In genomic region chr12:64696065-64696741, GRCh38 we compare ENCODE assay signal across 8 cellular contexts.
DNase-seq lines count a peak whose midpoint lies in the region; ATAC-seq and TF ChIP-seq lines count a peak whose summit lies in the region.

No MANE protein-coding gene starts in this region.

- no peak for ATAC-seq in lower lobe of right lung
- ATAC-seq in GM18907 (IDR thresholded peaks at IDR 0.05; ENCODE audit: unreplicated experiment): no peak
- no peak for ATAC-seq in GM19463 (IDR thresholded peaks at IDR 0.05; ENCODE audit: unreplicated experiment)

- H3K27me3 ChIP-seq in lower lobe of right lung (ENCODE audit: low read depth): no peaks in the 10 kb centered on the region

- H3K9me3 ChIP-seq in lower lobe of right lung: no peaks in the 10 kb centered on the region

- no peak overlapping the region for H3K27ac ChIP-seq in lower lobe of right lung

- peak; percentile 47 for TF ChIP-seq CTCF in lower lobe of right lung (IDR thresholded peaks at IDR 0.05)

- peaks cover 34% of the 10 kb centered on the region for H3K36me3 ChIP-seq in lower lobe of right lung

- H3K4me1 ChIP-seq in lower lobe of right lung: peaks cover 20% of the 10 kb centered on the region

- DNase-seq in COR-L47 (lab: John Stamatoyannopoulos, UW): peak; percentile 37
- peak; percentile 24 to 29 for DNase-seq in Kasumi-1 (lab: John Stamatoyannopoulos, UW)
- peak; percentile 46 for DNase-seq in astrocyte of the hippocampus (ENCODE audit: low read depth, low spot score)
- DNase-seq in lower lobe of right lung: no peak
- DNase-seq in NCI-H1436 treated with DMSO at 0.1 percent for 48 hours (lab: John Stamatoyannopoulos, UW): no peak
- no peak for DNase-seq in activated CD4-positive, alpha-beta T cell treated with anti-CD3 and anti-CD28 coated beads for 4 hours

- intact Hi-C loops in lower lobe of right lung (cut with DNase I): loop anchor here (5.0 kb wide), 1 partner anchor 149 kb away; no protein-coding TSS in a partner anchor

- H3K4me3 ChIP-seq in lower lobe of right lung: no peak overlapping the region

Comparison
In these comparisons a context has a peak if more than half of its experiments do, and no peak if none do; other contexts are left out.
1. DNase-seq: peak in COR-L47 (single experiment), Kasumi-1 (2 of 2) and astrocyte of the hippocampus (single experiment); none in lower lobe of right lung (single experiment), NCI-H1436 treated with DMSO at 0.1 percent for 48 hours (single experiment) and activated CD4-positive, alpha-beta T cell treated with anti-CD3 and anti-CD28 coated beads for 4 hours (0 of 2).